In genomic region chr13:24087611-24088235, GRCh38 we compare ENCODE assay signal across 23 cellular contexts.
DNase-seq lines count a peak whose midpoint lies in the region; ATAC-seq and TF ChIP-seq lines count a peak whose summit lies in the region.
"Had no signal": no experiment of that assay in that cellular context is flagged by ENCODE, and none has a peak within 500 bp of the region (broad histone marks: within the 10 kb centered on the region; RNA-seq: fewer than 3 reads in every experiment).

No MANE protein-coding gene starts in this region.

- ATAC-seq in HG02678 (IDR thresholded peaks at IDR 0.05; ENCODE audit: unreplicated experiment): no peak
- ATAC-seq: Panc1 had no signal

- H3K4me1 ChIP-seq in right atrium auricular region: peaks cover 0 to 21% of the 10 kb centered on the region in 2 donors
- no peaks in the 10 kb centered on the region for H3K4me1 ChIP-seq in sigmoid colon
- H3K4me1 ChIP-seq: Caco-2 had no signal

- H3K27ac Mint-ChIP-seq in Calu3 (ENCODE audit: unreplicated experiment) (no peak overlapping the region), neural crest cell (ENCODE audit: unreplicated experiment) (peak overlapping the region; percentile 72)
- H3K27ac Mint-ChIP-seq: mesothelial cell of epicardium had no signal

- H3K4me3 Mint-ChIP-seq in Calu3 (ENCODE audit: low read depth, unreplicated experiment): no peak overlapping the region
- no peak overlapping the region for H3K4me3 Mint-ChIP-seq in neural crest cell
- H3K4me3 Mint-ChIP-seq: mesothelial cell of epicardium had no signal

- peaks cover 24% of the 10 kb centered on the region for H3K4me1 Mint-ChIP-seq in Calu3 (ENCODE audit: low read depth, unreplicated experiment)
- H3K4me1 Mint-ChIP-seq in neural crest cell: peaks cover 89% of the 10 kb centered on the region

- WGBS in sigmoid colon, 2 donors: 22 to 57% methylated on average over 6 of the region's 6 CpGs

- no peaks in the 10 kb centered on the region for H3K36me3 ChIP-seq in right atrium auricular region
- no peaks in the 10 kb centered on the region for H3K36me3 ChIP-seq in sigmoid colon

- H3K9me3 Mint-ChIP-seq in Calu3 (ENCODE audit: low read depth, unreplicated experiment) (no peaks in the 10 kb centered on the region), neural crest cell (no peaks in the 10 kb centered on the region)
- H3K9me3 Mint-ChIP-seq: mesothelial cell of epicardium had no signal

- DNase-seq in Calu3: peak; percentile 49
- DNase-seq in astrocyte of the hippocampus (ENCODE audit: low read depth, low spot score): peak; percentile 29
- DNase-seq in right atrium auricular region (ENCODE audit: low spot score): peak; percentile 55
- no peak for DNase-seq in neural crest cell (ENCODE audit: low read depth, low spot score)
- no peak for DNase-seq in NCI-H1092 (lab: John Stamatoyannopoulos, UW)
- no peak for DNase-seq in SIG-M5 (lab: John Stamatoyannopoulos, UW)
- no peak for DNase-seq in sigmoid colon
- DNase-seq: activated CD8-positive, alpha-beta memory T cell treated with anti-CD3 and anti-CD28 coated beads, Interleukin-2, amount 50 U/mL, for 48 hours; activated effector memory CD4-positive, alpha-beta T cell treated with anti-CD3 and anti-CD28 coated beads, Interleukin-2, amount 50 U/mL, for 16 hours; Caco-2; central memory CD4-positive, alpha-beta T cell; foreskin fibroblast; KG1; MV-4-11; NCI-H2029; NCI-H446 treated with DMSO at 0.1 percent for 48 hours; NK-92 treated with Interleukin-12 subunit alpha and Interleukin-12 subunit beta, amount 100 ng/mL, for 24 hours; stimulated activated CD8-positive, alpha-beta memory T cell treated with anti-CD3 and anti-CD28 coated beads, Interleukin-4, amount 100 ng/mL, for 48 hours had no signal

- CTCF ChIA-PET in Calu3 (lab: Charles Lee): interaction anchor here (1.0 to 1.6 kb wide), 2 partner anchors 9 to 11 kb away, joined by 3 to 6 read pairs; no protein-coding TSS in a partner anchor

- no peak overlapping the region for H3K4me3 ChIP-seq in right atrium auricular region
- no peak overlapping the region for H3K4me3 ChIP-seq in sigmoid colon
- H3K4me3 ChIP-seq: SK-N-MC had no signal

- no peak for TF ChIP-seq EP300 in sigmoid colon (IDR thresholded peaks at IDR 0.05)

- no peaks in the 10 kb centered on the region for H3K27me3 ChIP-seq in right atrium auricular region
- no peaks in the 10 kb centered on the region for H3K27me3 ChIP-seq in sigmoid colon

- H3K27ac ChIP-seq in right atrium auricular region (no peak overlapping the region), sigmoid colon (no peak overlapping the region)
- H3K27ac ChIP-seq: epithelial cell of prostate, SK-N-MC had no signal

- TF ChIP-seq CTCF in Calu3 (IDR thresholded peaks at IDR 0.05; ENCODE audit: unreplicated experiment): no peak
- TF ChIP-seq CTCF in right atrium auricular region (IDR thresholded peaks at IDR 0.05): no peak
- TF ChIP-seq CTCF in neural crest cell (conservative IDR thresholded peaks at IDR 0.05): no peak
- TF ChIP-seq CTCF in sigmoid colon (IDR thresholded peaks at IDR 0.05): no peak

- TF ChIP-seq POLR2A in sigmoid colon (IDR thresholded peaks at IDR 0.05): no peak

- intact Hi-C loops in Calu3 (cut with micrococcal nuclease; ENCODE audit: unreplicated experiment): no loop called here
- intact Hi-C loops in sigmoid colon (cut with DNase I): no loop called here

- no peaks in the 10 kb centered on the region for H3K27me3 Mint-ChIP-seq in Calu3 (ENCODE audit: unreplicated experiment)
- no peaks in the 10 kb centered on the region for H3K27me3 Mint-ChIP-seq in neural crest cell (ENCODE audit: low read depth)

- peaks cover 5% of the 10 kb centered on the region for H3K36me3 Mint-ChIP-seq in Calu3 (ENCODE audit: insufficient read depth, unreplicated experiment)
- H3K36me3 Mint-ChIP-seq in neural crest cell (ENCODE audit: low read depth): no peaks in the 10 kb centered on the region
- H3K36me3 Mint-ChIP-seq: mesothelial cell of epicardium had no signal

- H3K9me3 ChIP-seq in right atrium auricular region (no peaks in the 10 kb centered on the region), sigmoid colon (no peaks in the 10 kb centered on the region)
- H3K9me3 ChIP-seq: Caco-2 had no signal

- no TSS peak for BruUV-seq in Calu3 (replicated peaks; lab: Mats Ljungman, UMichigan)

Comparison
In these comparisons a context has a peak if more than half of its experiments do, and no peak if none do; other contexts are left out.
1. DNase-seq: peak in Calu3 (single experiment), astrocyte of the hippocampus (single experiment) and right atrium auricular region (single experiment); none in neural crest cell (single experiment), NCI-H1092 (single experiment), SIG-M5 (single experiment) and sigmoid colon (single experiment).